ENCODE assay signal across 1 cellular context in genomic region chr3:183428140-183429023, GRCh38.
TF ChIP-seq lines count a peak whose summit lies in the region.

TSS of gene MCF2L2 (minus strand) at chr3:183428619. CDS start at chr3:183427977, 642 bp downstream.

TF ChIP-seq in SK-N-SH, 30 proteins besides CTCF, POLR2A, EP300 and RAD21 (continued from another document):
- TF ChIP-seq YY1 (IDR thresholded peaks at IDR 0.05; ENCODE audit: low read depth) (0 out of 2 replicates have a peak, but pooled peaks have one; percentile 37), POLR2AphosphoS5 (IDR thresholded peaks at IDR 0.05; ENCODE audit: low read depth, low read length) (no peak), MXI1 (IDR thresholded peaks at IDR 0.05; ENCODE audit: low read depth, low read length) (peak; percentile 43; the same call in 1 of the 2 replicates)
TF ChIP-seq in SK-N-SH: peak in this region for 4.
